In genomic region chr4:114595207-114595606, GRCh38 we compare ENCODE assay signal across 33 cellular contexts. TPM values are rescaled to one million over a fixed set of nuclear protein-coding genes. Genes with fewer than 3 reads are reported as not detected.
"Had no signal": no experiment of that assay in that cellular context is flagged by ENCODE, and none has a peak within 500 bp of the region (broad histone marks: within the 10 kb centered on the region; RNA-seq: fewer than 3 reads in every experiment).

No MANE protein-coding gene starts in this region.

- H3K36me3 ChIP-seq: adrenal gland, MG63, Peyer's patch had no signal

- H3K27ac ChIP-seq: adrenal gland, body of pancreas, Peyer's patch, RWPE1 had no signal

- ATAC-seq: activated CD8-positive, alpha-beta T cell treated with anti-CD3 and anti-CD28 coated beads for 36 hours; activated naive CD4-positive, alpha-beta T cell treated with anti-CD3 and anti-CD28 coated beads, Interleukin-2, amount 50 U/mL, for 72 hours; body of pancreas; PC-3; Right ventricle myocardium inferior; SK-N-SH treated with all-trans-retinoic acid at 6 μM for 48 hours; T-cell; T-helper 17 cell had no signal

- H3K27me3 ChIP-seq: body of pancreas, Peyer's patch had no signal

- DNase-seq: activated CD4-positive, alpha-beta T cell treated with anti-CD3 and anti-CD28 coated beads, Interleukin-2, amount 10 ng/mL, durations not matched to agents 24 days and 14 days; activated CD4-positive, alpha-beta T cell treated with anti-CD3 and anti-CD28 coated beads, Interleukin-2, amount 50 U/mL, for 4 hours; activated CD8-positive, alpha-beta T cell treated with anti-CD3 and anti-CD28 coated beads for 36 hours; activated gamma-delta T cell; activated naive CD4-positive, alpha-beta T cell treated with Interleukin-2 at 50 U/mL for 16 hours; activated T-cell treated with anti-CD3 and anti-CD28 coated beads, Interleukin-2, amount 50 U/mL, for 24 hours; adrenal gland; body of pancreas; caudate nucleus; cerebellar nuclear complex; Karpas-422; MG63; NCI-H1048; NCI-H1105 treated with DMSO at 0.1 percent for 48 hours; NCI-H1436; NCI-H1694; NCI-H1930; NCI-H2081 treated with DMSO at 0.1 percent for 48 hours; NCI-H226; NCI-H446 treated with DMSO at 0.1 percent for 48 hours; NCI-H524; NCI-H69; NCI-H82; PC-3; Peyer's patch; SIG-M5; T-cell; T-helper 17 cell had no signal

- H3K9me3 ChIP-seq: adrenal gland, body of pancreas, MG63, Peyer's patch had no signal

- H3K4me3 ChIP-seq: adrenal gland, body of pancreas, MG63, Peyer's patch had no signal

RNA-seq across cellular contexts. Expression of gene UGT8, which starts 3.4 kb away (rescaled TPM):
- total RNA-seq: activated CD4-positive, alpha-beta T cell treated with anti-CD3 and anti-CD28 coated beads, Interleukin-2, amount 10 ng/mL, durations not matched to agents 24 days and 14 days; activated T-helper 2 cell treated with anti-CD3 and anti-CD28 coated beads, Interferon-gamma antibody, Interleukin-2, Interleukin-4, amounts not matched to agents 10 μg/mL and 5 μg/mL and 100 μg/mL, durations not matched to agents 14 hours and 24 hours and 36 hours; Right ventricle myocardium inferior had no signal
